Comparison of ENCODE assay signal across 13 cellular contexts in genomic region chr14:89587128-89587420, GRCh38.
A peak's percentile ranks its signal among the peaks of the same experiment; 100 is the strongest.
DNase-seq lines count a peak whose midpoint lies in the region; ATAC-seq and TF ChIP-seq lines count a peak whose summit lies in the region.
"Had no signal": no experiment of that assay in that cellular context is flagged by ENCODE, and none has a peak within 500 bp of the region (broad histone marks: within the 10 kb centered on the region; RNA-seq: fewer than 3 reads in every experiment).

No MANE protein-coding gene starts in this region.

- BruUV-seq in A673 (replicated peaks; lab: Mats Ljungman, UMichigan), result no TSS peak

- H3K4me3 ChIP-seq in naive thymus-derived CD4-positive, alpha-beta T cell (ENCODE audit: low read length), result no peak overlapping the region
- H3K4me3 ChIP-seq in A673 (ENCODE audit: low read depth, low read length, poor library complexity, severe bottlenecking), result no peak overlapping the region

- ATAC-seq in WTC11, result no peak
- no peak for ATAC-seq in naive thymus-derived CD4-positive, alpha-beta T cell
- ATAC-seq: HCT116 had no signal

- peaks cover 4 to 29% of the 10 kb centered on the region in 2 donors for H3K4me1 ChIP-seq in naive thymus-derived CD4-positive, alpha-beta T cell (ENCODE audit: control insufficient read depth in 2 of 2, insufficient read depth in 2 of 2, low read length in 2 of 2)
- no peaks in the 10 kb centered on the region for H3K4me1 ChIP-seq in A673 (ENCODE audit: insufficient read depth, low read length, poor library complexity, severe bottlenecking)

- POLR2A ChIA-PET in WTC11 (lab: Charles Lee), result no interaction called here
- POLR2A ChIA-PET in naive thymus-derived CD4-positive, alpha-beta T cell (lab: Charles Lee), result no interaction called here
- POLR2A ChIA-PET in A673 (lab: Charles Lee; ENCODE audit: low non-redundant PET), result no interaction called here

- peaks cover 0 to 4% (median 0%) of the 10 kb centered on the region in 3 experiments for H3K36me3 ChIP-seq in naive thymus-derived CD4-positive, alpha-beta T cell (ENCODE audit: control insufficient read depth in 2 of 3, insufficient read depth in 3 of 3, low read length in 3 of 3)
- H3K36me3 ChIP-seq in A673 (ENCODE audit: insufficient read depth, low read length, poor library complexity, severe bottlenecking), result no peaks in the 10 kb centered on the region

- H3K27me3 Mint-ChIP-seq in activated T-cell treated with anti-CD3 and anti-CD28 coated beads, Interleukin-2, amount 50 U/mL, for 24 hours, result no peaks in the 10 kb centered on the region
- no peaks in the 10 kb centered on the region for H3K27me3 Mint-ChIP-seq in WTC11 (ENCODE audit: low read depth)
- H3K27me3 Mint-ChIP-seq in naive thymus-derived CD4-positive, alpha-beta T cell, result no peaks in the 10 kb centered on the region

- TF ChIP-seq CTCF in WTC11 (IDR thresholded peaks at IDR 0.05) (no peak), A673 (conservative IDR thresholded peaks at IDR 0.05; ENCODE audit: low read depth, low read length) (no peak)

- no peak overlapping the region for H3K27ac Mint-ChIP-seq in activated T-cell treated with anti-CD3 and anti-CD28 coated beads, Interleukin-2, amount 50 U/mL, for 24 hours
- H3K27ac Mint-ChIP-seq in WTC11, result no peak overlapping the region
- peak overlapping the region in 5 of 9 donors; percentile 6 to 58 (median 25) for H3K27ac Mint-ChIP-seq in naive thymus-derived CD4-positive, alpha-beta T cell

- no peak overlapping the region for H3K4me3 Mint-ChIP-seq in activated T-cell treated with anti-CD3 and anti-CD28 coated beads, Interleukin-2, amount 50 U/mL, for 24 hours
- H3K4me3 Mint-ChIP-seq in WTC11, result no peak overlapping the region
- peak overlapping the region in 4 of 10 donors; percentile 4 to 64 (median 46) for H3K4me3 Mint-ChIP-seq in naive thymus-derived CD4-positive, alpha-beta T cell

- peaks cover 18% of the 10 kb centered on the region for H3K9me3 Mint-ChIP-seq in activated T-cell treated with anti-CD3 and anti-CD28 coated beads, Interleukin-2, amount 50 U/mL, for 24 hours
- H3K9me3 Mint-ChIP-seq in WTC11, result peaks cover 7% of the 10 kb centered on the region
- peaks cover 0 to 17% (median 6%) of the 10 kb centered on the region in 11 donors for H3K9me3 Mint-ChIP-seq in naive thymus-derived CD4-positive, alpha-beta T cell

- H3K4me1 Mint-ChIP-seq in activated T-cell treated with anti-CD3 and anti-CD28 coated beads, Interleukin-2, amount 50 U/mL, for 24 hours (ENCODE audit: low read depth), result peaks cover 70% of the 10 kb centered on the region
- H3K4me1 Mint-ChIP-seq in WTC11, result peaks cover 58% of the 10 kb centered on the region
- peaks cover 50 to 91% (median 85%) of the 10 kb centered on the region in 7 donors for H3K4me1 Mint-ChIP-seq in naive thymus-derived CD4-positive, alpha-beta T cell

- H3K9me3 ChIP-seq in naive thymus-derived CD4-positive, alpha-beta T cell (ENCODE audit: control insufficient read depth in 2 of 3, low read length in 3 of 3), result peaks cover 0 to 6% (median 0%) of the 10 kb centered on the region in 3 experiments
- H3K9me3 ChIP-seq in A673 (ENCODE audit: low read depth, low read length, poor library complexity, severe bottlenecking), result peaks cover 3% of the 10 kb centered on the region

- H3K36me3 Mint-ChIP-seq in activated T-cell treated with anti-CD3 and anti-CD28 coated beads, Interleukin-2, amount 50 U/mL, for 24 hours (ENCODE audit: low read depth), result peaks cover 55% of the 10 kb centered on the region
- peaks cover 17% of the 10 kb centered on the region for H3K36me3 Mint-ChIP-seq in WTC11
- peaks cover 5 to 63% (median 58%) of the 10 kb centered on the region in 5 donors for H3K36me3 Mint-ChIP-seq in naive thymus-derived CD4-positive, alpha-beta T cell

- DNase-seq in activated T-cell treated with anti-CD3 and anti-CD28 coated beads, Interleukin-2, amount 50 U/mL, for 24 hours, result peak; percentile 18
- no peak for DNase-seq in activated T-cell treated with anti-CD3 and anti-CD28 coated beads, Interleukin-2, amount 50 U/mL, for 1 hour
- no peak for DNase-seq in WTC11 (ENCODE audit: low spot score)
- DNase-seq in naive thymus-derived CD4-positive, alpha-beta T cell, result no peak
- no peak for DNase-seq in NCI-H526 treated with DMSO at 0.1 percent for 48 hours (lab: John Stamatoyannopoulos, UW)
- no peak for DNase-seq in A673 (ENCODE audit: low spot score)
- no peak for DNase-seq in hypothalamus (lab: John Stamatoyannopoulos, UW)
- DNase-seq: 8988T, ACHN, C1 segment of cervical spinal cord, DMS53 had no signal

- H3K27ac ChIP-seq in naive thymus-derived CD4-positive, alpha-beta T cell (ENCODE audit: low read depth, low read length), result no peak overlapping the region
- H3K27ac ChIP-seq in A673 (ENCODE audit: low read depth, low read length, poor library complexity, severe bottlenecking), result no peak overlapping the region
- H3K27ac ChIP-seq: HL-60 had no signal

- intact Hi-C loops in naive thymus-derived CD4-positive, alpha-beta T cell (cut with micrococcal nuclease), result loop anchor here (2.0 kb wide), 1 partner anchor 30 kb away; no protein-coding TSS in a partner anchor
- intact Hi-C loops in A673 (cut with micrococcal nuclease; ENCODE audit: unreplicated experiment), result no loop called here

- CTCF ChIA-PET in WTC11 (lab: Charles Lee), result no interaction called here
- CTCF ChIA-PET in naive thymus-derived CD4-positive, alpha-beta T cell (lab: Charles Lee), result interaction anchor here (1.7 kb wide), 1 partner anchor 410 kb away, joined by 4 read pairs; no protein-coding TSS in a partner anchor
- CTCF ChIA-PET in A673 (lab: Charles Lee), result no interaction called here

- H3K27me3 ChIP-seq in naive thymus-derived CD4-positive, alpha-beta T cell (ENCODE audit: control insufficient read depth in 2 of 2, insufficient read depth in 2 of 2, low read length in 2 of 2), result no peaks in the 10 kb centered on the region
- H3K27me3 ChIP-seq in A673 (replicated peaks; ENCODE audit: insufficient read depth, low read depth, low read length, poor library complexity), result no peaks in the 10 kb centered on the region

TF ChIP-seq in WTC11, 78 proteins besides CTCF, POLR2A, EP300 and RAD21:
- TF ChIP-seq SP1 (CRISPR knock-in tag; conservative IDR thresholded peaks at IDR 0.05), result no peak
- peak; percentile 80; the same call in 1 of the 2 replicates for TF ChIP-seq GTF2I (CRISPR knock-in tag; conservative IDR thresholded peaks at IDR 0.05)
- no peak for TF ChIP-seq MXD4 (CRISPR knock-in tag; IDR thresholded peaks at IDR 0.05; ENCODE audit: borderline replicate concordance)

Comparison
In these comparisons a context has a peak if more than half of its experiments do, and no peak if none do; other contexts are left out.
1. H3K27ac Mint-ChIP-seq: peak in naive thymus-derived CD4-positive, alpha-beta T cell (5 of 9); none in activated T-cell treated with anti-CD3 and anti-CD28 coated beads, Interleukin-2, amount 50 U/mL, for 24 hours (single experiment) and WTC11 (single experiment).